1 cellular context compared by ENCODE assay signal in the genomic region with DNA sequence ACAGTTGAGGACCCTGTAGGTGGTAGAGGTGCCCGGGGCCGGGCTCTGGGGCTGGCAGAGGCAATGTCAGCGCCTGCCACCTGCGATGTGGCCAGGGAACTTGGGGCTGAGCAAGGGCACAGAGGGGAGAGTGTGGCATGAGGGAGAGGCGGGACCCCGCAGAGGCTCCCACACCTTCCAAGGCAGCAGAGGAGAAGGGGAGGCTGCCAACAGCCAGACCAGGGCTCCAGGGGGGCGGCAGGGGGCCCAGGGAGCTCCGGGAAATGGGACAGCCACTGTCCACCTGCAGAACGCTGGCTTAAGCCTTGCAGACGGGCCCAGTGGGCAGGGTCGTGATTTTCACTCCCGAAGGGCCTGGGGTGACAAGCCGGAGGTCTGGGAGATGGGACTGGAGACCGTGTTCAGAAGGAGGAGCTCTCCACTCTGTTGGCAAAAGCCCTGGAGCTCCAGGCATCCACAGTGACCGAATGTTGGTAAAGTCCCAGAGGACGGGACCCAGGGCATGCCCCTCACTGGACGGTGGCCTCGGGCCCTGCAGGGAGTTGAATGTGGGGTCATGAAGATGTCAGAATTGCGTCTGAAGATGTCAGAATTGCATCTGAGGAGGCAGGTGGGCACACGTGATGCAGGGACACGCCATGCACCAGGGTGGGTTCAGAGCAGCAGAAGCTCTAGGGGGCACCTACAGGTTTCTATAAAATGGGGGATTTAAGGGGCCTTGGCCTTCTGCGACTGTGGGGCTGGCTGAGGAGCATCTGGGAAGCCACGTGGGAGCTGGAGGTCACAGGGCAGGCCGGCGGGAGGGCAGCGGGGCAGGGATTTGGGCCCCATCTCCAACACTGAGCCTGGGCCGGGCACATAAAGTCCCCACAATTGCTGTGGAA.
TF ChIP-seq lines count a peak whose summit lies in the region.

No MANE protein-coding gene starts in this region.

TF ChIP-seq in HepG2, 621 proteins besides CTCF, POLR2A, EP300 and RAD21 (continued from another document and continues in another):
- TF ChIP-seq, protein P1, sequence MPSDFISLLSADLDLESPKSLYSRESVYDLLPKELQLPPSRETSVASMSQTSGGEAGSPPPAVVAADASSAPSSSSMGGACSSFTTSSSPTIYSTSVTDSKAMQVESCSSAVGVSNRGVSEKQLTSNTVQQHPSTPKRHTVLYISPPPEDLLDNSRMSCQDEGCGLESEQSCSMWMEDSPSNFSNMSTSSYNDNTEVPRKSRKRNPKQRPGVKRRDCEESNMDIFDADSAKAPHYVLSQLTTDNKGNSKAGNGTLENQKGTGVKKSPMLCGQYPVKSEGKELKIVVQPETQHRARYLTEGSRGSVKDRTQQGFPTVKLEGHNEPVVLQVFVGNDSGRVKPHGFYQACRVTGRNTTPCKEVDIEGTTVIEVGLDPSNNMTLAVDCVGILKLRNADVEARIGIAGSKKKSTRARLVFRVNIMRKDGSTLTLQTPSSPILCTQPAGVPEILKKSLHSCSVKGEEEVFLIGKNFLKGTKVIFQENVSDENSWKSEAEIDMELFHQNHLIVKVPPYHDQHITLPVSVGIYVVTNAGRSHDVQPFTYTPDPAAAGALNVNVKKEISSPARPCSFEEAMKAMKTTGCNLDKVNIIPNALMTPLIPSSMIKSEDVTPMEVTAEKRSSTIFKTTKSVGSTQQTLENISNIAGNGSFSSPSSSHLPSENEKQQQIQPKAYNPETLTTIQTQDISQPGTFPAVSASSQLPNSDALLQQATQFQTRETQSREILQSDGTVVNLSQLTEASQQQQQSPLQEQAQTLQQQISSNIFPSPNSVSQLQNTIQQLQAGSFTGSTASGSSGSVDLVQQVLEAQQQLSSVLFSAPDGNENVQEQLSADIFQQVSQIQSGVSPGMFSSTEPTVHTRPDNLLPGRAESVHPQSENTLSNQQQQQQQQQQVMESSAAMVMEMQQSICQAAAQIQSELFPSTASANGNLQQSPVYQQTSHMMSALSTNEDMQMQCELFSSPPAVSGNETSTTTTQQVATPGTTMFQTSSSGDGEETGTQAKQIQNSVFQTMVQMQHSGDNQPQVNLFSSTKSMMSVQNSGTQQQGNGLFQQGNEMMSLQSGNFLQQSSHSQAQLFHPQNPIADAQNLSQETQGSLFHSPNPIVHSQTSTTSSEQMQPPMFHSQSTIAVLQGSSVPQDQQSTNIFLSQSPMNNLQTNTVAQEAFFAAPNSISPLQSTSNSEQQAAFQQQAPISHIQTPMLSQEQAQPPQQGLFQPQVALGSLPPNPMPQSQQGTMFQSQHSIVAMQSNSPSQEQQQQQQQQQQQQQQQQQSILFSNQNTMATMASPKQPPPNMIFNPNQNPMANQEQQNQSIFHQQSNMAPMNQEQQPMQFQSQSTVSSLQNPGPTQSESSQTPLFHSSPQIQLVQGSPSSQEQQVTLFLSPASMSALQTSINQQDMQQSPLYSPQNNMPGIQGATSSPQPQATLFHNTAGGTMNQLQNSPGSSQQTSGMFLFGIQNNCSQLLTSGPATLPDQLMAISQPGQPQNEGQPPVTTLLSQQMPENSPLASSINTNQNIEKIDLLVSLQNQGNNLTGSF (CRISPR knock-in tag; IDR thresholded peaks at IDR 0.05): peak; percentile 15; the same call in 1 of the 2 replicates
- TF ChIP-seq CENPT (CRISPR knock-in tag; IDR thresholded peaks at IDR 0.05; ENCODE audit: low read depth) (no peak), PHB2 (IDR thresholded peaks at IDR 0.05; ENCODE audit: partially characterized antibody) (no peak), PRPF4 (IDR thresholded peaks at IDR 0.05; ENCODE audit: low read depth, low read length, poor library complexity, severe bottlenecking) (no peak), MTF2 (CRISPR knock-in tag; IDR thresholded peaks at IDR 0.05; ENCODE audit: borderline replicate concordance) (no peak), CHCHD3 (CRISPR knock-in tag; IDR thresholded peaks at IDR 0.05) (no peak), HDAC1 (CRISPR knock-in tag; IDR thresholded peaks at IDR 0.05) (peak; percentile 52; the same call in 1 of the 2 replicates), HNRNPK (IDR thresholded peaks at IDR 0.05; ENCODE audit: low read depth, low read length, poor library complexity, severe bottlenecking) (no peak), KAT7 (CRISPR knock-in tag; IDR thresholded peaks at IDR 0.05; ENCODE audit: borderline replicate concordance) (no peak), ZNF343 (CRISPR knock-in tag; IDR thresholded peaks at IDR 0.05) (no peak), ZSCAN12 (CRISPR knock-in tag; IDR thresholded peaks at IDR 0.05) (no peak), ZNF607 (CRISPR knock-in tag; IDR thresholded peaks at IDR 0.05; ENCODE audit: borderline replicate concordance) (peak; percentile 33; the same call in 1 of the 2 replicates), TSC22D2 (CRISPR knock-in tag; IDR thresholded peaks at IDR 0.05; ENCODE audit: borderline replicate concordance) (peak; percentile 82), SIN3B (IDR thresholded peaks at IDR 0.05; ENCODE audit: low read length) (no peak), ZNF205 (CRISPR knock-in tag; IDR thresholded peaks at IDR 0.05) (0 out of 2 replicates have a peak, but pooled peaks have one; percentile 17), TAF1 (CRISPR knock-in tag; IDR thresholded peaks at IDR 0.05) (no peak), ZNF788 (CRISPR knock-in tag; IDR thresholded peaks at IDR 0.05; ENCODE audit: borderline replicate concordance) (peak; percentile 4; the same call in 1 of the 2 replicates), ZSCAN31 (CRISPR knock-in tag; IDR thresholded peaks at IDR 0.05; ENCODE audit: low read depth) (no peak), ZNF501 (CRISPR knock-in tag; IDR thresholded peaks at IDR 0.05) (peak; percentile 81), SP4 (CRISPR knock-in tag; IDR thresholded peaks at IDR 0.05) (no peak), HNRNPLL (IDR thresholded peaks at IDR 0.05; ENCODE audit: low read depth, low read length, poor library complexity, severe bottlenecking) (no peak), ZNF605 (CRISPR knock-in tag; IDR thresholded peaks at IDR 0.05) (peak; percentile 5; the same call in 1 of the 2 replicates), BRCA1 (CRISPR knock-in tag; IDR thresholded peaks at IDR 0.05) (no peak), GATAD1 (CRISPR knock-in tag; IDR thresholded peaks at IDR 0.05) (no peak)
- TF ChIP-seq, protein P2, sequence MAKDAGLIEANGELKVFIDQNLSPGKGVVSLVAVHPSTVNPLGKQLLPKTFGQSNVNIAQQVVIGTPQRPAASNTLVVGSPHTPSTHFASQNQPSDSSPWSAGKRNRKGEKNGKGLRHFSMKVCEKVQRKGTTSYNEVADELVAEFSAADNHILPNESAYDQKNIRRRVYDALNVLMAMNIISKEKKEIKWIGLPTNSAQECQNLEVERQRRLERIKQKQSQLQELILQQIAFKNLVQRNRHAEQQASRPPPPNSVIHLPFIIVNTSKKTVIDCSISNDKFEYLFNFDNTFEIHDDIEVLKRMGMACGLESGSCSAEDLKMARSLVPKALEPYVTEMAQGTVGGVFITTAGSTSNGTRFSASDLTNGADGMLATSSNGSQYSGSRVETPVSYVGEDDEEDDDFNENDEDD (CRISPR knock-in tag; IDR thresholded peaks at IDR 0.05; ENCODE audit: borderline replicate concordance): no peak
- TF ChIP-seq, protein P3, sequence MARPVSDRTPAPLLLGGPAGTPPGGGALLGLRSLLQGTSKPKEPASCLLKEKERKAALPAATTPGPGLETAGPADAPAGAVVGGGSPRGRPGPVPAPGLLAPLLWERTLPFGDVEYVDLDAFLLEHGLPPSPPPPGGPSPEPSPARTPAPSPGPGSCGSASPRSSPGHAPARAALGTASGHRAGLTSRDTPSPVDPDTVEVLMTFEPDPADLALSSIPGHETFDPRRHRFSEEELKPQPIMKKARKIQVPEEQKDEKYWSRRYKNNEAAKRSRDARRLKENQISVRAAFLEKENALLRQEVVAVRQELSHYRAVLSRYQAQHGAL (CRISPR knock-in tag; IDR thresholded peaks at IDR 0.05; ENCODE audit: not compliant biosample characterization): no peak
- TF ChIP-seq, protein P4, sequence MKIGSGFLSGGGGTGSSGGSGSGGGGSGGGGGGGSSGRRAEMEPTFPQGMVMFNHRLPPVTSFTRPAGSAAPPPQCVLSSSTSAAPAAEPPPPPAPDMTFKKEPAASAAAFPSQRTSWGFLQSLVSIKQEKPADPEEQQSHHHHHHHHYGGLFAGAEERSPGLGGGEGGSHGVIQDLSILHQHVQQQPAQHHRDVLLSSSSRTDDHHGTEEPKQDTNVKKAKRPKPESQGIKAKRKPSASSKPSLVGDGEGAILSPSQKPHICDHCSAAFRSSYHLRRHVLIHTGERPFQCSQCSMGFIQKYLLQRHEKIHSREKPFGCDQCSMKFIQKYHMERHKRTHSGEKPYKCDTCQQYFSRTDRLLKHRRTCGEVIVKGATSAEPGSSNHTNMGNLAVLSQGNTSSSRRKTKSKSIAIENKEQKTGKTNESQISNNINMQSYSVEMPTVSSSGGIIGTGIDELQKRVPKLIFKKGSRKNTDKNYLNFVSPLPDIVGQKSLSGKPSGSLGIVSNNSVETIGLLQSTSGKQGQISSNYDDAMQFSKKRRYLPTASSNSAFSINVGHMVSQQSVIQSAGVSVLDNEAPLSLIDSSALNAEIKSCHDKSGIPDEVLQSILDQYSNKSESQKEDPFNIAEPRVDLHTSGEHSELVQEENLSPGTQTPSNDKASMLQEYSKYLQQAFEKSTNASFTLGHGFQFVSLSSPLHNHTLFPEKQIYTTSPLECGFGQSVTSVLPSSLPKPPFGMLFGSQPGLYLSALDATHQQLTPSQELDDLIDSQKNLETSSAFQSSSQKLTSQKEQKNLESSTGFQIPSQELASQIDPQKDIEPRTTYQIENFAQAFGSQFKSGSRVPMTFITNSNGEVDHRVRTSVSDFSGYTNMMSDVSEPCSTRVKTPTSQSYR (CRISPR knock-in tag; IDR thresholded peaks at IDR 0.05; ENCODE audit: borderline replicate concordance): no peak
- TF ChIP-seq, protein P5, sequence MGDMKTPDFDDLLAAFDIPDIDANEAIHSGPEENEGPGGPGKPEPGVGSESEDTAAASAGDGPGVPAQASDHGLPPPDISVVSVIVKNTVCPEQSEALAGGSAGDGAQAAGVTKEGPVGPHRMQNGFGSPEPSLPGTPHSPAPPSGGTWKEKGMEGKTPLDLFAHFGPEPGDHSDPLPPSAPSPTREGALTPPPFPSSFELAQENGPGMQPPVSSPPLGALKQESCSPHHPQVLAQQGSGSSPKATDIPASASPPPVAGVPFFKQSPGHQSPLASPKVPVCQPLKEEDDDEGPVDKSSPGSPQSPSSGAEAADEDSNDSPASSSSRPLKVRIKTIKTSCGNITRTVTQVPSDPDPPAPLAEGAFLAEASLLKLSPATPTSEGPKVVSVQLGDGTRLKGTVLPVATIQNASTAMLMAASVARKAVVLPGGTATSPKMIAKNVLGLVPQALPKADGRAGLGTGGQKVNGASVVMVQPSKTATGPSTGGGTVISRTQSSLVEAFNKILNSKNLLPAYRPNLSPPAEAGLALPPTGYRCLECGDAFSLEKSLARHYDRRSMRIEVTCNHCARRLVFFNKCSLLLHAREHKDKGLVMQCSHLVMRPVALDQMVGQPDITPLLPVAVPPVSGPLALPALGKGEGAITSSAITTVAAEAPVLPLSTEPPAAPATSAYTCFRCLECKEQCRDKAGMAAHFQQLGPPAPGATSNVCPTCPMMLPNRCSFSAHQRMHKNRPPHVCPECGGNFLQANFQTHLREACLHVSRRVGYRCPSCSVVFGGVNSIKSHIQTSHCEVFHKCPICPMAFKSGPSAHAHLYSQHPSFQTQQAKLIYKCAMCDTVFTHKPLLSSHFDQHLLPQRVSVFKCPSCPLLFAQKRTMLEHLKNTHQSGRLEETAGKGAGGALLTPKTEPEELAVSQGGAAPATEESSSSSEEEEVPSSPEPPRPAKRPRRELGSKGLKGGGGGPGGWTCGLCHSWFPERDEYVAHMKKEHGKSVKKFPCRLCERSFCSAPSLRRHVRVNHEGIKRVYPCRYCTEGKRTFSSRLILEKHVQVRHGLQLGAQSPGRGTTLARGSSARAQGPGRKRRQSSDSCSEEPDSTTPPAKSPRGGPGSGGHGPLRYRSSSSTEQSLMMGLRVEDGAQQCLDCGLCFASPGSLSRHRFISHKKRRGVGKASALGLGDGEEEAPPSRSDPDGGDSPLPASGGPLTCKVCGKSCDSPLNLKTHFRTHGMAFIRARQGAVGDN (CRISPR knock-in tag; IDR thresholded peaks at IDR 0.05): peak; percentile 36
- TF ChIP-seq, protein P6, sequence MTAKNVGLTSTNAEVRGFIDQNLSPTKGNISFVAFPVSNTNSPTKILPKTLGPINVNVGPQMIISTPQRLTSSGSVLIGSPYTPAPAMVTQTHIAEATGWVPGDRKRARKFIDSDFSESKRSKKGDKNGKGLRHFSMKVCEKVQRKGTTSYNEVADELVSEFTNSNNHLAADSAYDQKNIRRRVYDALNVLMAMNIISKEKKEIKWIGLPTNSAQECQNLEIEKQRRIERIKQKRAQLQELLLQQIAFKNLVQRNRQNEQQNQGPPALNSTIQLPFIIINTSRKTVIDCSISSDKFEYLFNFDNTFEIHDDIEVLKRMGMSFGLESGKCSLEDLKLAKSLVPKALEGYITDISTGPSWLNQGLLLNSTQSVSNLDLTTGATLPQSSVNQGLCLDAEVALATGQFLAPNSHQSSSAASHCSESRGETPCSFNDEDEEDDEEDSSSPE (CRISPR knock-in tag; IDR thresholded peaks at IDR 0.05): no peak
- TF ChIP-seq, protein P7, sequence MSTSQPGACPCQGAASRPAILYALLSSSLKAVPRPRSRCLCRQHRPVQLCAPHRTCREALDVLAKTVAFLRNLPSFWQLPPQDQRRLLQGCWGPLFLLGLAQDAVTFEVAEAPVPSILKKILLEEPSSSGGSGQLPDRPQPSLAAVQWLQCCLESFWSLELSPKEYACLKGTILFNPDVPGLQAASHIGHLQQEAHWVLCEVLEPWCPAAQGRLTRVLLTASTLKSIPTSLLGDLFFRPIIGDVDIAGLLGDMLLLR (CRISPR knock-in tag; IDR thresholded peaks at IDR 0.05): 0 out of 2 replicates have a peak, but pooled peaks have one; percentile 30
- TF ChIP-seq, protein P8, sequence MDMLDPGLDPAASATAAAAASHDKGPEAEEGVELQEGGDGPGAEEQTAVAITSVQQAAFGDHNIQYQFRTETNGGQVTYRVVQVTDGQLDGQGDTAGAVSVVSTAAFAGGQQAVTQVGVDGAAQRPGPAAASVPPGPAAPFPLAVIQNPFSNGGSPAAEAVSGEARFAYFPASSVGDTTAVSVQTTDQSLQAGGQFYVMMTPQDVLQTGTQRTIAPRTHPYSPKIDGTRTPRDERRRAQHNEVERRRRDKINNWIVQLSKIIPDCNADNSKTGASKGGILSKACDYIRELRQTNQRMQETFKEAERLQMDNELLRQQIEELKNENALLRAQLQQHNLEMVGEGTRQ (IDR thresholded peaks at IDR 0.05; ENCODE audit: low read depth, low read length): no peak
- TF ChIP-seq, protein P8 (CRISPR knock-in tag; IDR thresholded peaks at IDR 0.05; ENCODE audit: borderline replicate concordance): no peak; the same call in 1 of the 2 replicates
- TF ChIP-seq, protein P9, sequence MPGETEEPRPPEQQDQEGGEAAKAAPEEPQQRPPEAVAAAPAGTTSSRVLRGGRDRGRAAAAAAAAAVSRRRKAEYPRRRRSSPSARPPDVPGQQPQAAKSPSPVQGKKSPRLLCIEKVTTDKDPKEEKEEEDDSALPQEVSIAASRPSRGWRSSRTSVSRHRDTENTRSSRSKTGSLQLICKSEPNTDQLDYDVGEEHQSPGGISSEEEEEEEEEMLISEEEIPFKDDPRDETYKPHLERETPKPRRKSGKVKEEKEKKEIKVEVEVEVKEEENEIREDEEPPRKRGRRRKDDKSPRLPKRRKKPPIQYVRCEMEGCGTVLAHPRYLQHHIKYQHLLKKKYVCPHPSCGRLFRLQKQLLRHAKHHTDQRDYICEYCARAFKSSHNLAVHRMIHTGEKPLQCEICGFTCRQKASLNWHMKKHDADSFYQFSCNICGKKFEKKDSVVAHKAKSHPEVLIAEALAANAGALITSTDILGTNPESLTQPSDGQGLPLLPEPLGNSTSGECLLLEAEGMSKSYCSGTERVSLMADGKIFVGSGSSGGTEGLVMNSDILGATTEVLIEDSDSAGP (CRISPR knock-in tag; IDR thresholded peaks at IDR 0.05; ENCODE audit: borderline replicate concordance): peak; percentile 82
